Comparison of ENCODE assay signal across 17 cellular contexts in genomic region chr17:22278302-22279275, GRCh38.
"Had no signal": no experiment of that assay in that cellular context is flagged by ENCODE, and none has a peak within 500 bp of the region (broad histone marks: within the 10 kb centered on the region; RNA-seq: fewer than 3 reads in every experiment).

No MANE protein-coding gene starts in this region.

- H3K27me3 Mint-ChIP-seq: activated CD4-positive, alpha-beta memory T cell treated with anti-CD3 and anti-CD28 coated beads, Interleukin-2, amount 10 ng/mL, durations not matched to agents 7 days and 5 days; activated naive CD8-positive, alpha-beta T cell; effector memory CD8-positive, alpha-beta T cell; natural killer cell treated with Interleukin-12 subunit alpha and Interleukin-12 subunit beta and Interleukin-15 and Interleukin-18, amount 100 ng/mL, for 72 hours; stimulated activated naive CD8-positive, alpha-beta T cell treated with anti-CD3 and anti-CD28 coated beads, Interleukin-15, Interleukin-2, amounts not matched to agents 100 ng/mL and 50 ng/mL, for 24 hours had no signal

- H3K27ac ChIP-seq: esophagus squamous epithelium, lower lobe of right lung, neutrophil, parathyroid adenoma had no signal

- H3K36me3 ChIP-seq: esophagus squamous epithelium, lower lobe of right lung, neutrophil had no signal

- H3K4me1 ChIP-seq: esophagus squamous epithelium, lower lobe of right lung, parathyroid adenoma had no signal

- H3K27ac Mint-ChIP-seq: activated CD4-positive, alpha-beta memory T cell treated with anti-CD3 and anti-CD28 coated beads, Interleukin-2, amount 10 ng/mL, durations not matched to agents 7 days and 5 days; activated naive CD8-positive, alpha-beta T cell; mesothelial cell of epicardium; natural killer cell treated with Interleukin-12 subunit alpha and Interleukin-12 subunit beta and Interleukin-15 and Interleukin-18, amount 100 ng/mL, for 72 hours; stimulated activated naive CD8-positive, alpha-beta T cell treated with anti-CD3 and anti-CD28 coated beads, Interleukin-15, Interleukin-2, amounts not matched to agents 100 ng/mL and 50 ng/mL, for 24 hours had no signal

- H3K79me2 ChIP-seq: parathyroid adenoma had no signal

- H3K9me3 ChIP-seq: lower lobe of right lung, neutrophil had no signal

- DNase-seq: activated CD4-positive, alpha-beta memory T cell treated with anti-CD3 and anti-CD28 coated beads, Interleukin-2, amount 10 ng/mL, durations not matched to agents 7 days and 5 days; activated CD4-positive, alpha-beta T cell treated with anti-CD3 and anti-CD28 coated beads for 48 hours; activated CD8-positive, alpha-beta memory T cell treated with anti-CD3 and anti-CD28 coated beads, Interleukin-2, amount 50 U/mL, for 4 hours; activated gamma-delta T cell treated with Interleukin-2 at 50 U/mL for 16 hours; activated T-cell treated with anti-CD3 and anti-CD28 coated beads, Interleukin-2, amount 50 U/mL, for 48 hours; effector memory CD8-positive, alpha-beta T cell; esophagus squamous epithelium; left cardiac atrium; lower lobe of right lung; SW 1271; T-helper 2 cell had no signal

- H3K27me3 ChIP-seq: esophagus squamous epithelium, neutrophil had no signal

- H3K4me1 Mint-ChIP-seq: activated CD4-positive, alpha-beta memory T cell treated with anti-CD3 and anti-CD28 coated beads, Interleukin-2, amount 10 ng/mL, durations not matched to agents 7 days and 5 days; mesothelial cell of epicardium had no signal

- H3K4me3 Mint-ChIP-seq: activated CD4-positive, alpha-beta memory T cell treated with anti-CD3 and anti-CD28 coated beads, Interleukin-2, amount 10 ng/mL, durations not matched to agents 7 days and 5 days; activated naive CD8-positive, alpha-beta T cell; effector memory CD8-positive, alpha-beta T cell; mesothelial cell of epicardium; natural killer cell treated with Interleukin-12 subunit alpha and Interleukin-12 subunit beta and Interleukin-15 and Interleukin-18, amount 100 ng/mL, for 72 hours; stimulated activated naive CD8-positive, alpha-beta T cell treated with anti-CD3 and anti-CD28 coated beads, Interleukin-15, Interleukin-2, amounts not matched to agents 100 ng/mL and 50 ng/mL, for 24 hours had no signal

- ATAC-seq: effector memory CD8-positive, alpha-beta T cell; left cardiac atrium had no signal

- H2AFZ ChIP-seq: parathyroid adenoma had no signal

- H3K4me3 ChIP-seq: esophagus squamous epithelium, lower lobe of right lung had no signal

- H3K9ac ChIP-seq: parathyroid adenoma had no signal

- H3K36me3 Mint-ChIP-seq: activated naive CD8-positive, alpha-beta T cell had no signal
